ENCODE assay signal across 9 cellular contexts in the genomic region with DNA sequence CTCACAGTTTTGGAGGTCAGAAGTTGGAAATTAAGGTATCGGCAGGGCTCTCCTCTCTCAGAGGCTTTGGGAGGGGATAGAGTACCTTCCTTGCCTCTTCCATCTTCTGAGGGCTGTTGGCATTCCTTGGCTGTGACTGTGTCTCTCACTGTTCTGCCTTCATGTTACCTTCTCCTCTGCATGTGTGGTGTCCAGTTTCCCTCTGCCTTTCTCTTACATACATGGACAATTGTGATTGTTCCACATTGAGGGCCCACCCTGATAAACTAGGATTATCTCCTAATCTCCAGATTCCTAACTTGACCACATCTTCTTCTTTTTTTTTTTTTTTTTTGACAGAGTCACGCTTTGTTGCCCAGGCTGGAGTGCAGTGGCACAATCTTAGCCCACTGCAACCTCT.
"Had no signal": no experiment of that assay in that cellular context is flagged by ENCODE, and none has a peak within 500 bp of the region (broad histone marks: within the 10 kb centered on the region; RNA-seq: fewer than 3 reads in every experiment).

No MANE protein-coding gene starts in this region.

- H3K4me2 ChIP-seq: KMS-11 had no signal

- DNase-seq: IMR-90, KBM-7, KG1 had no signal

- H3K4me3 Mint-ChIP-seq: IgD-negative memory B cell had no signal

- H3K27ac Mint-ChIP-seq: IgD-negative memory B cell had no signal

- H3K4me1 Mint-ChIP-seq: IgD-negative memory B cell had no signal

- H3K4me3 ChIP-seq: K562 had no signal

- ATAC-seq: HepG2, K562 had no signal

- FAIRE-seq: HepG2, HTR-8/SVneo, K562 had no signal

- H3K9ac ChIP-seq: KMS-11 had no signal

- H3K27ac ChIP-seq: HL-60, KMS-11 had no signal
